In the genomic region with DNA sequence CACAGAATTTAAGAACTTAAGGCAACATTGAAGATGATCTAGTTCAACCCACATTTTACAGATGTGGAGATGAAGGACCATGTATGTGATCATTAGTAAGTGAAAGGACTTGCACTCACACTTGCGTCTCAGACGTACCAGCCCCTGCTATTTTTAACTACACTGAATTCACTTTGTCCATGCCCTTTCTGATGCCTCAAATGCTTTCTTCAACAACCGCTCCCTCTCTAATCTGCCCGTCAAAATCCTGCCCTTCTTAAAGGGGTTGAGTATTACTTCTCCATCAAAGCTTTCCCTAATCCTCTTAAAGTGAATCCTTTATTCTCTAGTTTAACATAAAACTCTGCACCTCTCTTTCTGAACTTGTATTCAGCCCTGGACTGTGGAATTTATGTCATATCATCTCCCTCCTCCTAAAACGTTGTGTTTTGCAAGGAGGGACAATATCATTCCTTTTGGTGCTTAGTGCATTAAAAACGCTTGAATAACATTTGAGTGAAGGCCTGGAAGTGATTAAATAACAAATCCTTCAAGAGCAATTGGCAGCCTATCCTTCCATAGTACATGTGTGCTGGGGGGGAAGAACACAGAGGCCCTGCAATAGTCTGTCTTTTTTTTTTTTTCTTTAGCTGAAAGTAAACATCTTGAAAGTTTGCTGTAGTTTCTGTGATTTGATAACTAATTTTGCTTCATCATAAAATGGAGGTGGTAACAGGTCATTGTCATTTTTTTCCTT, we compare ENCODE assay signal across 19 cellular contexts.
A peak's percentile ranks its signal among the peaks of the same experiment; 100 is the strongest.
DNase-seq lines count a peak whose midpoint lies in the region; ATAC-seq and TF ChIP-seq lines count a peak whose summit lies in the region.
"Had no signal": no experiment of that assay in that cellular context is flagged by ENCODE, and none has a peak within 500 bp of the region (broad histone marks: within the 10 kb centered on the region; RNA-seq: fewer than 3 reads in every experiment).

No MANE protein-coding gene starts in this region.

- H3K27me3 ChIP-seq in adipocyte (replicated peaks; ENCODE audit: control insufficient read depth, insufficient read depth, low read length), result no peaks in the 10 kb centered on the region
- no peaks in the 10 kb centered on the region for H3K27me3 ChIP-seq in hepatocyte
- H3K27me3 ChIP-seq in smooth muscle cell (ENCODE audit: low read depth), result no peaks in the 10 kb centered on the region
- H3K27me3 ChIP-seq: BLaER1 treated with 17β-estradiol and CSF1 and Interleukin-3, amounts not matched to agents 10 nM and 100 nM had no signal

- ATAC-seq in Right ventricle myocardium superior (ENCODE audit: poor library complexity), result peak; percentile 73
- no peak for ATAC-seq in left cardiac atrium
- ATAC-seq: HepG2 had no signal

- H3K79me2 ChIP-seq in hepatocyte, result no peaks in the 10 kb centered on the region
- H3K79me2 ChIP-seq in smooth muscle cell (ENCODE audit: low read depth), result no peaks in the 10 kb centered on the region

- DNase-seq in Right ventricle myocardium superior (no peak), left cardiac atrium (no peak), adipocyte (ENCODE audit: low read depth) (peak; percentile 74), hepatocyte (ENCODE audit: low spot score) (peak; percentile 9), smooth muscle cell (lab: John Stamatoyannopoulos, UW; ENCODE audit: unreplicated experiment) (no peak), RKO (ENCODE audit: low spot score) (no peak), NOMO-1 (lab: John Stamatoyannopoulos, UW; ENCODE audit: unreplicated experiment in 2 of 2) (no peak), GOT3 (lab: John Stamatoyannopoulos, UW) (no peak)
- DNase-seq: CD8-positive, alpha-beta memory T cell; DND-41; KG1; NCI-H1048; NCI-H1436 treated with DMSO at 0.1 percent for 48 hours; NCI-H2029 treated with DMSO at 0.1 percent for 48 hours; NCI-H2227 treated with DMSO at 0.1 percent for 48 hours; NCI-H526; NK-92 treated with Interleukin-12 subunit alpha and Interleukin-12 subunit beta, amount 100 ng/mL, for 24 hours had no signal

- intact Hi-C loops in Right ventricle myocardium superior (cut with DNase I) (no loop called here), left cardiac atrium (cut with DNase I) (loop anchor here in 1 of 2 donors (10.0 kb wide), 1 partner anchor 105 kb away; no protein-coding TSS in a partner anchor)

- no peak overlapping the region for H3K9ac ChIP-seq in adipocyte (ENCODE audit: low read length)
- no peak overlapping the region for H3K9ac ChIP-seq in smooth muscle cell (ENCODE audit: low read depth)
- H3K9ac ChIP-seq: BLaER1 treated with 17β-estradiol and CSF1 and Interleukin-3, amounts not matched to agents 10 nM and 100 nM had no signal

- H3K4me1 ChIP-seq in adipocyte (ENCODE audit: control insufficient read depth, insufficient read depth, low read length), result no peaks in the 10 kb centered on the region
- H3K4me1 ChIP-seq in hepatocyte (ENCODE audit: insufficient read depth), result peaks cover 5% of the 10 kb centered on the region
- H3K4me1 ChIP-seq in smooth muscle cell (ENCODE audit: low read depth), result peaks cover 10% of the 10 kb centered on the region
- H3K4me1 ChIP-seq: BLaER1 treated with 17β-estradiol and CSF1 and Interleukin-3, amounts not matched to agents 10 nM and 100 nM had no signal

- H3K27ac ChIP-seq in hepatocyte (peak overlapping the region; percentile 24), smooth muscle cell (ENCODE audit: low read depth) (no peak overlapping the region)
- H3K27ac ChIP-seq: BLaER1 treated with 17β-estradiol and CSF1 and Interleukin-3, amounts not matched to agents 10 nM and 100 nM had no signal

- 36% methylated on average over 6 of the region's 6 CpGs for WGBS in hepatocyte (ENCODE audit: low lambda C conversion rate, missing lambda C conversion rate)
- WGBS in smooth muscle cell (ENCODE audit: low lambda C conversion rate), result 36% methylated on average over 6 of the region's 6 CpGs

- H4K20me1 ChIP-seq in hepatocyte (ENCODE audit: insufficient read depth, poor library complexity, severe bottlenecking) (no peaks in the 10 kb centered on the region), smooth muscle cell (ENCODE audit: low read depth) (no peaks in the 10 kb centered on the region)
- H4K20me1 ChIP-seq: BLaER1 treated with 17β-estradiol and CSF1 and Interleukin-3, amounts not matched to agents 10 nM and 100 nM had no signal

- H3K4me3 ChIP-seq in adipocyte (ENCODE audit: low read length) (no peak overlapping the region), hepatocyte (no peak overlapping the region), smooth muscle cell (no peak overlapping the region)
- H3K4me3 ChIP-seq: BLaER1 treated with 17β-estradiol and CSF1 and Interleukin-3, amounts not matched to agents 10 nM and 100 nM had no signal

- H3K4me2 ChIP-seq in hepatocyte, result no peak overlapping the region
- no peak overlapping the region for H3K4me2 ChIP-seq in smooth muscle cell
- H3K4me2 ChIP-seq: BLaER1 treated with 17β-estradiol and CSF1 and Interleukin-3, amounts not matched to agents 10 nM and 100 nM had no signal

- TF ChIP-seq CTCF in hepatocyte (IDR thresholded peaks at IDR 0.05; ENCODE audit: poor library complexity) (no peak), smooth muscle cell (IDR thresholded peaks at IDR 0.05; ENCODE audit: borderline replicate concordance, insufficient read depth, poor library complexity, severe bottlenecking) (no peak)

- H3K9me3 ChIP-seq in adipocyte (ENCODE audit: control insufficient read depth, low read length) (no peaks in the 10 kb centered on the region), hepatocyte (ENCODE audit: low read depth) (no peaks in the 10 kb centered on the region), smooth muscle cell (replicated peaks; ENCODE audit: low read depth) (no peaks in the 10 kb centered on the region)

- H2AFZ ChIP-seq in hepatocyte, result peak overlapping the region; percentile 42
- H2AFZ ChIP-seq in smooth muscle cell (ENCODE audit: low read depth), result peak overlapping the region; percentile 35

- no peaks in the 10 kb centered on the region for H3K36me3 ChIP-seq in adipocyte (ENCODE audit: control insufficient read depth, insufficient read depth, low read length, severe bottlenecking)
- no peaks in the 10 kb centered on the region for H3K36me3 ChIP-seq in hepatocyte (replicated peaks; ENCODE audit: insufficient read depth, low read depth)
- H3K36me3 ChIP-seq in smooth muscle cell (ENCODE audit: low read depth), result no peaks in the 10 kb centered on the region
- H3K36me3 ChIP-seq: BLaER1 treated with 17β-estradiol and CSF1 and Interleukin-3, amounts not matched to agents 10 nM and 100 nM had no signal

- no peaks in the 10 kb centered on the region for H3K9me2 ChIP-seq in hepatocyte (replicated peaks; ENCODE audit: insufficient read depth)

- H3F3A ChIP-seq in smooth muscle cell (ENCODE audit: low read depth), result no peaks in the 10 kb centered on the region

Comparison
In these comparisons a context has a peak if more than half of its experiments do, and no peak if none do; other contexts are left out.
1. DNase-seq: peak in adipocyte (single experiment) and hepatocyte (single experiment); none in Right ventricle myocardium superior (single experiment), left cardiac atrium (single experiment), smooth muscle cell (single experiment), RKO (single experiment), NOMO-1 (0 of 2) and GOT3 (single experiment).